ENCODE assay signal across 27 cellular contexts in the genomic region with DNA sequence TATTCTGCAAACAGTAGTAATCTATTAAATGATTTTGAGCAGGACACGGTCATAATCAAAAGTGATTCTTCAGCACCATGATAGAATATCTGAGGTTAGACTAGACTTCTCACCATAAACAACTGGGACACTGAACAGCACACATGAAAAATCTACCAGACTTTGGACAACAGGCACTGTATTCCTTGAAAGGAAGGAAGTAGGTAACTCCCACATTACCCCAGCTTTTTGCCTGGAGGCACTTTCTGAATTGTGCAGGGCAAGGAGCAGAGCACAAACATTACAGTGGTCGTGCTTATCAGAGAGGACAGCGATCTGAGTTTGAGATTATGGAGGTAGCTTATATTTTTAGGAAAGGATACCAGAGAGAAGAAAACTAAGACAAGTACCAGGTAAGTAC. TPM values are rescaled to one million over a fixed set of nuclear protein-coding genes. Genes with fewer than 3 reads are reported as not detected.
DNase-seq lines count a peak whose midpoint lies in the region; ATAC-seq, FAIRE-seq and TF ChIP-seq lines count a peak whose summit lies in the region.
"Had no signal": no experiment of that assay in that cellular context is flagged by ENCODE, and none has a peak within 500 bp of the region (broad histone marks: within the 10 kb centered on the region; RNA-seq: fewer than 3 reads in every experiment).

No MANE protein-coding gene starts in this region.

- no peak for TF ChIP-seq RAD21 in K562 (CRISPR knock-in tag; conservative IDR thresholded peaks at IDR 0.05 in 1 of 2, IDR thresholded peaks at IDR 0.05 in 1 of 2)

- TF ChIP-seq CTCF in K562 (IDR thresholded peaks at IDR 0.05 in 2 of 3, conservative IDR thresholded peaks at IDR 0.05 in 1 of 3; ENCODE audit: insufficient read depth in 2 of 3, low read depth in 1 of 3, low read length in 3 of 3), result no peak

- no peaks in the 10 kb centered on the region for H3K79me2 ChIP-seq in K562 (ENCODE audit: control insufficient read depth, insufficient read depth, low read length)

- TF ChIP-seq POLR2A in K562 (conservative IDR thresholded peaks at IDR 0.05), result no peak

- intact Hi-C loops in activated CD4-positive, alpha-beta T cell treated with anti-CD3 and anti-CD28 coated beads, Interleukin-2, amount 10 ng/mL, durations not matched to agents 24 days and 14 days (cut with micrococcal nuclease), result no loop called here
- intact Hi-C loops in K562 (cut with micrococcal nuclease), result no loop called here
- intact Hi-C loops in naive thymus-derived CD4-positive, alpha-beta T cell (cut with micrococcal nuclease), result no loop called here

- no peak overlapping the region for H3K4me3 Mint-ChIP-seq in activated CD4-positive, alpha-beta T cell treated with anti-CD3 and anti-CD28 coated beads, Interleukin-2, amount 10 ng/mL, durations not matched to agents 24 days and 14 days
- H3K4me3 Mint-ChIP-seq in naive thymus-derived CD4-positive, alpha-beta T cell, result no peak overlapping the region

- no peak for FAIRE-seq in K562 (lab: Jason Lieb, UNC)
- FAIRE-seq: GM12892, HepG2 had no signal

- no peaks in the 10 kb centered on the region for H3K9me1 ChIP-seq in K562 (ENCODE audit: control insufficient read depth, insufficient read depth, low read length)

- WGBS in K562 (ENCODE audit: insufficient coverage, low coverage, missing lambda C conversion rate), result 0% methylated on average over 3 of the region's 3 CpGs

- in situ Hi-C loops in SK-MEL-5 (cut with HindIII; ENCODE audit: low pct_unique_long_range_greater_than_20kb, low sequenced_read_pairs) (no loop called here), K562 (cut with MboI) (no loop called here)

- peak; percentile 39 for DNase-seq in activated CD4-positive, alpha-beta T cell treated with anti-CD3 and anti-CD28 coated beads, Interleukin-2, amount 10 ng/mL, durations not matched to agents 24 days and 14 days
- DNase-seq in activated CD4-positive, alpha-beta T cell treated with anti-CD3 and anti-CD28 coated beads for 4 hours, result no peak
- DNase-seq in SK-MEL-5 (ENCODE audit: low read depth, low spot score) (peak; percentile 5), K562 (ENCODE audit: extremely low read depth in 1 of 4, low spot score in 3 of 4) (no peak), NCI-H82 (lab: John Stamatoyannopoulos, UW) (no peak)
- DNase-seq in naive thymus-derived CD4-positive, alpha-beta T cell, result no peak
- DNase-seq: 8988T, ACHN, DMS153, DND-41, MG63, NCI-H1417, NCI-H1694, NCI-H2081 treated with DMSO at 0.1 percent for 48 hours, NCI-H2171 treated with DMSO at 0.1 percent for 48 hours, NCI-H524, NCI-H748 treated with DMSO at 0.1 percent for 48 hours, SHP77 had no signal

- H4K20me1 ChIP-seq in K562 (replicated peaks; ENCODE audit: control insufficient read depth, insufficient read depth, low read length), result no peaks in the 10 kb centered on the region

- ATAC-seq in K562 (no peak), HG02840 (IDR thresholded peaks at IDR 0.05; ENCODE audit: low FRiP score, unreplicated experiment) (no peak), HG03139 (IDR thresholded peaks at IDR 0.05; ENCODE audit: unreplicated experiment) (no peak)
- no peak for ATAC-seq in naive thymus-derived CD4-positive, alpha-beta T cell
- ATAC-seq: HCT116, HepG2 had no signal

- no peaks in the 10 kb centered on the region for H3K4me1 ChIP-seq in K562 (replicated peaks in 1 of 2; ENCODE audit: control insufficient read depth in 2 of 2, insufficient read depth in 2 of 2, low read length in 2 of 2)
- no peaks in the 10 kb centered on the region for H3K4me1 ChIP-seq in naive thymus-derived CD4-positive, alpha-beta T cell (ENCODE audit: control insufficient read depth in 2 of 2, insufficient read depth in 2 of 2, low read length in 2 of 2)

- peaks cover 15% of the 10 kb centered on the region for H3K4me1 Mint-ChIP-seq in activated CD4-positive, alpha-beta T cell treated with anti-CD3 and anti-CD28 coated beads, Interleukin-2, amount 10 ng/mL, durations not matched to agents 24 days and 14 days
- peaks cover 0 to 16% (median 0%) of the 10 kb centered on the region in 7 donors for H3K4me1 Mint-ChIP-seq in naive thymus-derived CD4-positive, alpha-beta T cell

- CTCF ChIA-PET in K562 (lab: Yijun Ruan, JAX; ENCODE audit: low intra/inter-chr PET ratio), result no interaction called here
- CTCF ChIA-PET in naive thymus-derived CD4-positive, alpha-beta T cell (lab: Charles Lee), result no interaction called here

- no peaks in the 10 kb centered on the region for H3K36me3 Mint-ChIP-seq in activated CD4-positive, alpha-beta T cell treated with anti-CD3 and anti-CD28 coated beads, Interleukin-2, amount 10 ng/mL, durations not matched to agents 24 days and 14 days (ENCODE audit: low read depth)
- H3K36me3 Mint-ChIP-seq in naive thymus-derived CD4-positive, alpha-beta T cell, result peaks cover 0 to 6% (median 0%) of the 10 kb centered on the region in 5 donors

- H3K4me3 ChIP-seq in K562, result no peak overlapping the region
- no peak overlapping the region for H3K4me3 ChIP-seq in naive thymus-derived CD4-positive, alpha-beta T cell (ENCODE audit: low read length)
- H3K4me3 ChIP-seq: MG63 had no signal

- no peak overlapping the region for H3K4me2 ChIP-seq in K562 (ENCODE audit: insufficient read depth, low read length)

- TF ChIP-seq EP300 in K562 (IDR thresholded peaks at IDR 0.05; ENCODE audit: low read length), result no peak

- no peak overlapping the region for H3K27ac ChIP-seq in K562 (ENCODE audit: extremely low read depth, low read depth, low read length)
- H3K27ac ChIP-seq in naive thymus-derived CD4-positive, alpha-beta T cell (ENCODE audit: low read depth, low read length), result no peak overlapping the region
- H3K27ac ChIP-seq: RWPE1 had no signal

- peaks cover 3% of the 10 kb centered on the region for H3K27me3 Mint-ChIP-seq in activated CD4-positive, alpha-beta T cell treated with anti-CD3 and anti-CD28 coated beads, Interleukin-2, amount 10 ng/mL, durations not matched to agents 24 days and 14 days
- peaks cover 0 to 7% (median 2%) of the 10 kb centered on the region in 5 donors for H3K27me3 Mint-ChIP-seq in naive thymus-derived CD4-positive, alpha-beta T cell

- BruUV-seq in K562 (replicated peaks; lab: Mats Ljungman, UMichigan), result no TSS peak

- H3K27me3 ChIP-seq in K562 (ENCODE audit: control insufficient read depth in 2 of 2, insufficient read depth in 2 of 2, low read length in 2 of 2), result 0 out of 5 replicates have a peak, but pooled peaks cover 0 to 2% of the 10 kb centered on the region in 2 experiments
- H3K27me3 ChIP-seq in naive thymus-derived CD4-positive, alpha-beta T cell (ENCODE audit: control insufficient read depth in 2 of 2, insufficient read depth in 2 of 2, low read length in 2 of 2), result no peaks in the 10 kb centered on the region

- H2AFZ ChIP-seq in K562 (ENCODE audit: low read depth, low read length), result no peak overlapping the region

- H3K36me3 ChIP-seq in K562 (ENCODE audit: control insufficient read depth, insufficient read depth, low read length), result no peaks in the 10 kb centered on the region
- no peaks in the 10 kb centered on the region for H3K36me3 ChIP-seq in naive thymus-derived CD4-positive, alpha-beta T cell (ENCODE audit: control insufficient read depth in 2 of 3, insufficient read depth in 3 of 3, low read length in 3 of 3)
- H3K36me3 ChIP-seq: MG63 had no signal

- no peaks in the 10 kb centered on the region for H3K9me3 ChIP-seq in K562 (replicated peaks; ENCODE audit: control insufficient read depth, insufficient read depth, low read depth, low read length)
- H3K9me3 ChIP-seq in naive thymus-derived CD4-positive, alpha-beta T cell (ENCODE audit: control insufficient read depth in 2 of 3, low read length in 3 of 3), result no peaks in the 10 kb centered on the region
- H3K9me3 ChIP-seq: MG63 had no signal

- POLR2A ChIA-PET in K562 (lab: Yijun Ruan, JAX), result no interaction called here
- POLR2A ChIA-PET in naive thymus-derived CD4-positive, alpha-beta T cell (lab: Charles Lee), result interaction anchor here (0.6 kb wide), 2 partner anchors 8 to 13 kb away, joined by 3 to 5 read pairs; no protein-coding TSS in a partner anchor

- H3K9me3 Mint-ChIP-seq in activated CD4-positive, alpha-beta T cell treated with anti-CD3 and anti-CD28 coated beads, Interleukin-2, amount 10 ng/mL, durations not matched to agents 24 days and 14 days, result peaks cover 6% of the 10 kb centered on the region
- peaks cover 0 to 2% (median 0%) of the 10 kb centered on the region in 11 donors for H3K9me3 Mint-ChIP-seq in naive thymus-derived CD4-positive, alpha-beta T cell

- no peak overlapping the region for H3K27ac Mint-ChIP-seq in activated CD4-positive, alpha-beta T cell treated with anti-CD3 and anti-CD28 coated beads, Interleukin-2, amount 10 ng/mL, durations not matched to agents 24 days and 14 days
- H3K27ac Mint-ChIP-seq in naive thymus-derived CD4-positive, alpha-beta T cell, result no peak overlapping the region

- H3K9ac ChIP-seq in K562 (ENCODE audit: insufficient read depth in 1 of 2, low read depth in 2 of 2, low read length in 2 of 2), result no peak overlapping the region

RNA-seq across cellular contexts. Expression of a gene that starts 25.3 kb away (rescaled TPM):
- 0.54 and 0.84 TPM in 2 replicates for total RNA-seq in activated CD4-positive, alpha-beta T cell treated with anti-CD3 and anti-CD28 coated beads, Interleukin-2, amount 10 ng/mL, durations not matched to agents 24 days and 14 days
- not detected in 2 replicates for total RNA-seq in SK-MEL-5 (2014; rRNA removed; shearing (Covaris generic))
- not detected in 2 replicates for polyA plus RNA-seq in SK-MEL-5 (2015; cell fraction: cytosol; rRNA removed)
- polyA plus RNA-seq in SK-MEL-5 (2015; cell fraction: nucleus; rRNA removed), result not detected in 2 replicates
- total RNA-seq in K562 (2011; cell fraction: chromatin; rRNA removed; ENCODE audit: low replicate concordance), result 0.18 TPM in 1 of 2 replicates, not detected in the other
- total RNA-seq in K562 (2011; cell fraction: nucleolus; rRNA removed), result not detected in 2 replicates
- not detected in 2 replicates for total RNA-seq in K562 (2011; cell fraction: nucleoplasm; rRNA removed)
- total RNA-seq in K562 (2014; rRNA removed) (0.45 and 0.59 TPM in 2 replicates), K562 (2014; rRNA removed; fragmentation: Illumina TruSeq; extraction: Trizol) (0.73 and 1.0 TPM in 2 replicates), K562 (2015; rRNA removed; fragmentation: Illumina TruSeq; extraction: Trizol) (2.6 and 3.3 TPM in 2 replicates), K562 (2021) (0.44 and 1.0 TPM in 2 replicates)
- polyA plus RNA-seq in K562 (2011; rRNA removed) (0.05 and 0.06 TPM in 2 replicates), K562 (2014; fragmentation: Illumina TruSeq; extraction: Trizol) (0.72 and 1.2 TPM in 2 replicates), K562 (2014; fragmentation: Nextera tagmentation; extraction: Ambion mirVana) (under 1 TPM; 0.42 to 0.59 TPM), K562 (2014; rRNA removed) (0.66 and 0.81 TPM in 2 replicates)
- 0.03 TPM in 1 of 2 replicates, not detected in the other for polyA plus RNA-seq in K562 (2011; cell fraction: cytosol; rRNA removed)
- 0.27 TPM in 1 of 2 replicates, not detected in the other for polyA plus RNA-seq in K562 (2011; cell fraction: nucleus; rRNA removed)
- 4.3 and 5.8 TPM in 2 replicates for polyA plus RNA-seq in K562 (2012)
- polyA minus RNA-seq in K562 (2011; rRNA and poly(A)+ RNA removed), result 0.18 TPM in 1 of 2 replicates, not detected in the other
- not detected in 2 replicates for polyA minus RNA-seq in K562 (2011; cell fraction: cytosol; rRNA and poly(A)+ RNA removed)
- polyA minus RNA-seq in K562 (2011; cell fraction: nucleus; rRNA and poly(A)+ RNA removed), result 0.13 TPM in 1 of 2 replicates, not detected in the other
- 1 to 10 TPM in 2 of 5 experiments, under 1 TPM in 1, not detected in 2; 0.48 to 7.9 (median 4.9) TPM for total RNA-seq in naive thymus-derived CD4-positive, alpha-beta T cell
- not detected for polyA plus RNA-seq in naive thymus-derived CD4-positive, alpha-beta T cell
- total RNA-seq: H4, HT1080 had no signal
- polyA plus RNA-seq: BJ had no signal

Comparison
In these comparisons a context has a peak if more than half of its experiments do, and no peak if none do; other contexts are left out.
1. DNase-seq: peak in activated CD4-positive, alpha-beta T cell treated with anti-CD3 and anti-CD28 coated beads, Interleukin-2, amount 10 ng/mL, durations not matched to agents 24 days and 14 days (single experiment) and SK-MEL-5 (single experiment); none in activated CD4-positive, alpha-beta T cell treated with anti-CD3 and anti-CD28 coated beads for 4 hours (0 of 2), K562 (0 of 4), NCI-H82 (single experiment) and naive thymus-derived CD4-positive, alpha-beta T cell (0 of 9).